Comparison of ENCODE assay signal across 1 cellular context in the genomic region with DNA sequence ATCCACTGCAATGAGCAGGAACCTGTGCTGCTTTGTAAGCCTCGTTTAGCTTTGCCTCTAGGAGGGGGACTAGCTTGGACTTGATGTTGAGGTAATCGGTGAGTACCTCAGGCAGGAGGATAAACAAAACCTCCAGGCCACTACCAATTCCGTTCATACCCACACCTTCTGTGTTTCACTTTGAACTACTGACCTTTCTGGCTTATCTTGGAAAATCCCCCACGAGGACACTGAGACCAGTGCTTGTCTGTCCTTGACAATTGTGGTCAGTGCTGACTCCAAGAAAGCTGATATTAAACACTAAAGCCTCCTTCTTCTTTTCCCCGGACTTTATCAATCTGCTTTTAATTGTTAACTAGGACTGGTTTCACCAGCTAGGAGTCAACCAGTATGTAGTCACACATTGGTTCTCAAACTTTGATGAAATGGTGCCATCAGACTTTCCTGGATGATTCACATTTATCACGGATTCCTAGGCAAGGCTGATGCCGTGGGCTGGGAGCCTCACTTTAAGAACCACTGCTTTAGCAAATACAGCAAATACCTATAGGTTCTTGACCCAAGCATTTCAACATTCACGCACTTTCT.
TF ChIP-seq lines count a peak whose summit lies in the region.

No MANE protein-coding gene starts in this region.

TF ChIP-seq in HepG2, 621 proteins besides CTCF, POLR2A, EP300 and RAD21 (continued from another document and continues in another):
- TF ChIP-seq, protein P1, sequence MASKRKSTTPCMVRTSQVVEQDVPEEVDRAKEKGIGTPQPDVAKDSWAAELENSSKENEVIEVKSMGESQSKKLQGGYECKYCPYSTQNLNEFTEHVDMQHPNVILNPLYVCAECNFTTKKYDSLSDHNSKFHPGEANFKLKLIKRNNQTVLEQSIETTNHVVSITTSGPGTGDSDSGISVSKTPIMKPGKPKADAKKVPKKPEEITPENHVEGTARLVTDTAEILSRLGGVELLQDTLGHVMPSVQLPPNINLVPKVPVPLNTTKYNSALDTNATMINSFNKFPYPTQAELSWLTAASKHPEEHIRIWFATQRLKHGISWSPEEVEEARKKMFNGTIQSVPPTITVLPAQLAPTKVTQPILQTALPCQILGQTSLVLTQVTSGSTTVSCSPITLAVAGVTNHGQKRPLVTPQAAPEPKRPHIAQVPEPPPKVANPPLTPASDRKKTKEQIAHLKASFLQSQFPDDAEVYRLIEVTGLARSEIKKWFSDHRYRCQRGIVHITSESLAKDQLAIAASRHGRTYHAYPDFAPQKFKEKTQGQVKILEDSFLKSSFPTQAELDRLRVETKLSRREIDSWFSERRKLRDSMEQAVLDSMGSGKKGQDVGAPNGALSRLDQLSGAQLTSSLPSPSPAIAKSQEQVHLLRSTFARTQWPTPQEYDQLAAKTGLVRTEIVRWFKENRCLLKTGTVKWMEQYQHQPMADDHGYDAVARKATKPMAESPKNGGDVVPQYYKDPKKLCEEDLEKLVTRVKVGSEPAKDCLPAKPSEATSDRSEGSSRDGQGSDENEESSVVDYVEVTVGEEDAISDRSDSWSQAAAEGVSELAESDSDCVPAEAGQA (IDR thresholded peaks at IDR 0.05; ENCODE audit: low read depth): no peak
- TF ChIP-seq, protein P1 (CRISPR knock-in tag; IDR thresholded peaks at IDR 0.05; ENCODE audit: borderline replicate concordance): no peak
- TF ChIP-seq, protein P2, sequence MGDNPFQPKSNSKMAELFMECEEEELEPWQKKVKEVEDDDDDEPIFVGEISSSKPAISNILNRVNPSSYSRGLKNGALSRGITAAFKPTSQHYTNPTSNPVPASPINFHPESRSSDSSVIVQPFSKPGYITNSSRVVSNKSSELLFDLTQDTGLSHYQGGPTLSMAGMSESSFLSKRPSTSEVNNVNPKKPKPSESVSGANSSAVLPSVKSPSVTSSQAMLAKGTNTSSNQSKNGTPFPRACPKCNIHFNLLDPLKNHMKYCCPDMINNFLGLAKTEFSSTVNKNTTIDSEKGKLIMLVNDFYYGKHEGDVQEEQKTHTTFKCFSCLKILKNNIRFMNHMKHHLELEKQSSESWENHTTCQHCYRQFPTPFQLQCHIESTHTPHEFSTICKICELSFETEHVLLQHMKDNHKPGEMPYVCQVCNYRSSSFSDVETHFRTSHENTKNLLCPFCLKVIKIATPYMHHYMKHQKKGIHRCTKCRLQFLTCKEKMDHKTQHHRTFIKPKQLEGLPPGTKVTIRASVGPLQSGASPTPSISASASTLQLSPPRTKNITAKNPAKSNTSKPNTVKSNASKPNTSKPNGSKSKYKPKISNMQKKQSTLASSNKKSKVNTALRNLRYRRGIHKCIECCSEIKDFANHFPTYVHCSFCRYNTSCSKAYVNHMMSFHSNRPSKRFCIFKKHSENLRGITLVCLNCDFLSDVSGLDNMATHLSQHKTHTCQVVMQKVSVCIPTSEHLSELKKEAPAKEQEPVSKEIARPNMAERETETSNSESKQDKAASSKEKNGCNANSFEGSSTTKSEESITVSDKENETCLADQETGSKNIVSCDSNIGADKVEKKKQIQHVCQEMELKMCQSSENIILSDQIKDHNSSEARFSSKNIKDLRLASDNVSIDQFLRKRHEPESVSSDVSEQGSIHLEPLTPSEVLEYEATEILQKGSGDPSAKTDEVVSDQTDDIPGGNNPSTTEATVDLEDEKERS (CRISPR knock-in tag; IDR thresholded peaks at IDR 0.05): no peak
- TF ChIP-seq HCFC1 (IDR thresholded peaks at IDR 0.05; ENCODE audit: low read depth, low read length): no peak
- TF ChIP-seq SOX13 (IDR thresholded peaks at IDR 0.05): no peak
- TF ChIP-seq SOX13 (CRISPR knock-in tag; conservative IDR thresholded peaks at IDR 0.05 in 1 of 2, IDR thresholded peaks at IDR 0.05 in 1 of 2): peak in 1 of 2 experiments; percentile 77; a peak in 2 of 4 replicates
- TF ChIP-seq, protein P3, sequence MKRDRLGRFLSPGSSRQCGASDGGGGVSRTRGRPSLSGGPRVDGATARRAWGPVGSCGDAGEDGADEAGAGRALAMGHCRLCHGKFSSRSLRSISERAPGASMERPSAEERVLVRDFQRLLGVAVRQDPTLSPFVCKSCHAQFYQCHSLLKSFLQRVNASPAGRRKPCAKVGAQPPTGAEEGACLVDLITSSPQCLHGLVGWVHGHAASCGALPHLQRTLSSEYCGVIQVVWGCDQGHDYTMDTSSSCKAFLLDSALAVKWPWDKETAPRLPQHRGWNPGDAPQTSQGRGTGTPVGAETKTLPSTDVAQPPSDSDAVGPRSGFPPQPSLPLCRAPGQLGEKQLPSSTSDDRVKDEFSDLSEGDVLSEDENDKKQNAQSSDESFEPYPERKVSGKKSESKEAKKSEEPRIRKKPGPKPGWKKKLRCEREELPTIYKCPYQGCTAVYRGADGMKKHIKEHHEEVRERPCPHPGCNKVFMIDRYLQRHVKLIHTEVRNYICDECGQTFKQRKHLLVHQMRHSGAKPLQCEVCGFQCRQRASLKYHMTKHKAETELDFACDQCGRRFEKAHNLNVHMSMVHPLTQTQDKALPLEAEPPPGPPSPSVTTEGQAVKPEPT (CRISPR knock-in tag; IDR thresholded peaks at IDR 0.05; ENCODE audit: low read depth): no peak
- TF ChIP-seq, protein P4, sequence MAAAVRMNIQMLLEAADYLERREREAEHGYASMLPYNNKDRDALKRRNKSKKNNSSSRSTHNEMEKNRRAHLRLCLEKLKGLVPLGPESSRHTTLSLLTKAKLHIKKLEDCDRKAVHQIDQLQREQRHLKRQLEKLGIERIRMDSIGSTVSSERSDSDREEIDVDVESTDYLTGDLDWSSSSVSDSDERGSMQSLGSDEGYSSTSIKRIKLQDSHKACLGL (CRISPR knock-in tag; IDR thresholded peaks at IDR 0.05): no peak
- TF ChIP-seq NFYC (CRISPR knock-in tag; IDR thresholded peaks at IDR 0.05): no peak
- no peak for TF ChIP-seq ZNF274 (CRISPR knock-in tag; IDR thresholded peaks at IDR 0.05)
- TF ChIP-seq HOXD1 (CRISPR knock-in tag; IDR thresholded peaks at IDR 0.05): no peak
- TF ChIP-seq ZNF354B (CRISPR knock-in tag; IDR thresholded peaks at IDR 0.05): no peak
- no peak for TF ChIP-seq XBP1 (CRISPR knock-in tag; IDR thresholded peaks at IDR 0.05)
- TF ChIP-seq, protein P5, sequence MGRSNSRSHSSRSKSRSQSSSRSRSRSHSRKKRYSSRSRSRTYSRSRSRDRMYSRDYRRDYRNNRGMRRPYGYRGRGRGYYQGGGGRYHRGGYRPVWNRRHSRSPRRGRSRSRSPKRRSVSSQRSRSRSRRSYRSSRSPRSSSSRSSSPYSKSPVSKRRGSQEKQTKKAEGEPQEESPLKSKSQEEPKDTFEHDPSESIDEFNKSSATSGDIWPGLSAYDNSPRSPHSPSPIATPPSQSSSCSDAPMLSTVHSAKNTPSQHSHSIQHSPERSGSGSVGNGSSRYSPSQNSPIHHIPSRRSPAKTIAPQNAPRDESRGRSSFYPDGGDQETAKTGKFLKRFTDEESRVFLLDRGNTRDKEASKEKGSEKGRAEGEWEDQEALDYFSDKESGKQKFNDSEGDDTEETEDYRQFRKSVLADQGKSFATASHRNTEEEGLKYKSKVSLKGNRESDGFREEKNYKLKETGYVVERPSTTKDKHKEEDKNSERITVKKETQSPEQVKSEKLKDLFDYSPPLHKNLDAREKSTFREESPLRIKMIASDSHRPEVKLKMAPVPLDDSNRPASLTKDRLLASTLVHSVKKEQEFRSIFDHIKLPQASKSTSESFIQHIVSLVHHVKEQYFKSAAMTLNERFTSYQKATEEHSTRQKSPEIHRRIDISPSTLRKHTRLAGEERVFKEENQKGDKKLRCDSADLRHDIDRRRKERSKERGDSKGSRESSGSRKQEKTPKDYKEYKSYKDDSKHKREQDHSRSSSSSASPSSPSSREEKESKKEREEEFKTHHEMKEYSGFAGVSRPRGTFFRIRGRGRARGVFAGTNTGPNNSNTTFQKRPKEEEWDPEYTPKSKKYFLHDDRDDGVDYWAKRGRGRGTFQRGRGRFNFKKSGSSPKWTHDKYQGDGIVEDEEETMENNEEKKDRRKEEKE (IDR thresholded peaks at IDR 0.05): no peak
- TF ChIP-seq, protein P6, sequence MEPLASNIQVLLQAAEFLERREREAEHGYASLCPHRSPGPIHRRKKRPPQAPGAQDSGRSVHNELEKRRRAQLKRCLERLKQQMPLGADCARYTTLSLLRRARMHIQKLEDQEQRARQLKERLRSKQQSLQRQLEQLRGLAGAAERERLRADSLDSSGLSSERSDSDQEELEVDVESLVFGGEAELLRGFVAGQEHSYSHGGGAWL (CRISPR knock-in tag; IDR thresholded peaks at IDR 0.05): no peak
- TF ChIP-seq, protein P7, sequence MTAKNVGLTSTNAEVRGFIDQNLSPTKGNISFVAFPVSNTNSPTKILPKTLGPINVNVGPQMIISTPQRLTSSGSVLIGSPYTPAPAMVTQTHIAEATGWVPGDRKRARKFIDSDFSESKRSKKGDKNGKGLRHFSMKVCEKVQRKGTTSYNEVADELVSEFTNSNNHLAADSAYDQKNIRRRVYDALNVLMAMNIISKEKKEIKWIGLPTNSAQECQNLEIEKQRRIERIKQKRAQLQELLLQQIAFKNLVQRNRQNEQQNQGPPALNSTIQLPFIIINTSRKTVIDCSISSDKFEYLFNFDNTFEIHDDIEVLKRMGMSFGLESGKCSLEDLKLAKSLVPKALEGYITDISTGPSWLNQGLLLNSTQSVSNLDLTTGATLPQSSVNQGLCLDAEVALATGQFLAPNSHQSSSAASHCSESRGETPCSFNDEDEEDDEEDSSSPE (CRISPR knock-in tag; IDR thresholded peaks at IDR 0.05): no peak
- no peak for TF ChIP-seq SOX6 (IDR thresholded peaks at IDR 0.05)
- peak; percentile 63 for TF ChIP-seq SOX6 (CRISPR knock-in tag; IDR thresholded peaks at IDR 0.05)
- TF ChIP-seq ZNF619 (CRISPR knock-in tag; IDR thresholded peaks at IDR 0.05): no peak
- TF ChIP-seq GPN1 (CRISPR knock-in tag; IDR thresholded peaks at IDR 0.05; ENCODE audit: borderline replicate concordance): no peak
- TF ChIP-seq ZNF260 (CRISPR knock-in tag; IDR thresholded peaks at IDR 0.05; ENCODE audit: borderline replicate concordance, low read depth): no peak
- TF ChIP-seq, protein P8, sequence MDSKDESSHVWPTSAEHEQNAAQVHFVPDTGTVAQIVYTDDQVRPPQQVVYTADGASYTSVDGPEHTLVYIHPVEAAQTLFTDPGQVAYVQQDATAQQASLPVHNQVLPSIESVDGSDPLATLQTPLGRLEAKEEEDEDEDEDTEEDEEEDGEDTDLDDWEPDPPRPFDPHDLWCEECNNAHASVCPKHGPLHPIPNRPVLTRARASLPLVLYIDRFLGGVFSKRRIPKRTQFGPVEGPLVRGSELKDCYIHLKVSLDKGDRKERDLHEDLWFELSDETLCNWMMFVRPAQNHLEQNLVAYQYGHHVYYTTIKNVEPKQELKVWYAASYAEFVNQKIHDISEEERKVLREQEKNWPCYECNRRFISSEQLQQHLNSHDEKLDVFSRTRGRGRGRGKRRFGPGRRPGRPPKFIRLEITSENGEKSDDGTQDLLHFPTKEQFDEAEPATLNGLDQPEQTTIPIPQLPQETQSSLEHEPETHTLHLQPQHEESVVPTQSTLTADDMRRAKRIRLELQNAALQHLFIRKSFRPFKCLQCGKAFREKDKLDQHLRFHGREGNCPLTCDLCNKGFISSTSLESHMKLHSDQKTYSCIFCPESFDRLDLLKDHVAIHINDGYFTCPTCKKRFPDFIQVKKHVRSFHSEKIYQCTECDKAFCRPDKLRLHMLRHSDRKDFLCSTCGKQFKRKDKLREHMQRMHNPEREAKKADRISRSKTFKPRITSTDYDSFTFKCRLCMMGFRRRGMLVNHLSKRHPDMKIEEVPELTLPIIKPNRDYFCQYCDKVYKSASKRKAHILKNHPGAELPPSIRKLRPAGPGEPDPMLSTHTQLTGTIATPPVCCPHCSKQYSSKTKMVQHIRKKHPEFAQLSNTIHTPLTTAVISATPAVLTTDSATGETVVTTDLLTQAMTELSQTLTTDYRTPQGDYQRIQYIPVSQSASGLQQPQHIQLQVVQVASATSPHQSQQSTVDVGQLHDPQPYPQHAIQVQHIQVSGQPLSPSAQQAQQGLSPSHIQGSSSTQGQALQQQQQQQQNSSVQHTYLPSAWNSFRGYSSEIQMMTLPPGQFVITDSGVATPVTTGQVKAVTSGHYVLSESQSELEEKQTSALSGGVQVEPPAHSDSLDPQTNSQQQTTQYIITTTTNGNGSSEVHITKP (CRISPR knock-in tag; IDR thresholded peaks at IDR 0.05; ENCODE audit: low read depth): no peak
- TF ChIP-seq, protein P9, sequence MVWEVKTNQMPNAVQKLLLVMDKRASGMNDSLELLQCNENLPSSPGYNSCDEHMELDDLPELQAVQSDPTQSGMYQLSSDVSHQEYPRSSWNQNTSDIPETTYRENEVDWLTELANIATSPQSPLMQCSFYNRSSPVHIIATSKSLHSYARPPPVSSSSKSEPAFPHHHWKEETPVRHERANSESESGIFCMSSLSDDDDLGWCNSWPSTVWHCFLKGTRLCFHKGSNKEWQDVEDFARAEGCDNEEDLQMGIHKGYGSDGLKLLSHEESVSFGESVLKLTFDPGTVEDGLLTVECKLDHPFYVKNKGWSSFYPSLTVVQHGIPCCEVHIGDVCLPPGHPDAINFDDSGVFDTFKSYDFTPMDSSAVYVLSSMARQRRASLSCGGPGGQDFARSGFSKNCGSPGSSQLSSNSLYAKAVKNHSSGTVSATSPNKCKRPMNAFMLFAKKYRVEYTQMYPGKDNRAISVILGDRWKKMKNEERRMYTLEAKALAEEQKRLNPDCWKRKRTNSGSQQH (CRISPR knock-in tag; IDR thresholded peaks at IDR 0.05; ENCODE audit: low read depth): no peak
- no peak for TF ChIP-seq ZNF136 (CRISPR knock-in tag; IDR thresholded peaks at IDR 0.05; ENCODE audit: low read depth)
- TF ChIP-seq, protein P10, sequence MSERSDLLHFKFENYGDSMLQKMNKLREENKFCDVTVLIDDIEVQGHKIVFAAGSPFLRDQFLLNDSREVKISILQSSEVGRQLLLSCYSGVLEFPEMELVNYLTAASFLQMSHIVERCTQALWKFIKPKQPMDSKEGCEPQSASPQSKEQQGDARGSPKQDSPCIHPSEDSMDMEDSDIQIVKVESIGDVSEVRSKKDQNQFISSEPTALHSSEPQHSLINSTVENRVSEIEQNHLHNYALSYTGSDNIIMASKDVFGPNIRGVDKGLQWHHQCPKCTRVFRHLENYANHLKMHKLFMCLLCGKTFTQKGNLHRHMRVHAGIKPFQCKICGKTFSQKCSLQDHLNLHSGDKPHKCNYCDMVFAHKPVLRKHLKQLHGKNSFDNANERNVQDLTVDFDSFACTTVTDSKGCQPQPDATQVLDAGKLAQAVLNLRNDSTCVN (CRISPR knock-in tag; IDR thresholded peaks at IDR 0.05; ENCODE audit: borderline replicate concordance): no peak
- TF ChIP-seq ETV6 (CRISPR knock-in tag; conservative IDR thresholded peaks at IDR 0.05): no peak
- TF ChIP-seq ZNF772 (CRISPR knock-in tag; IDR thresholded peaks at IDR 0.05): no peak
- no peak for TF ChIP-seq ZNF160 (CRISPR knock-in tag; IDR thresholded peaks at IDR 0.05)
- TF ChIP-seq MEIS1 (CRISPR knock-in tag; IDR thresholded peaks at IDR 0.05; ENCODE audit: borderline replicate concordance): no peak
- no peak for TF ChIP-seq ESRRA (CRISPR knock-in tag; IDR thresholded peaks at IDR 0.05; ENCODE audit: low read depth)
- no peak for TF ChIP-seq SP4 (CRISPR knock-in tag; IDR thresholded peaks at IDR 0.05)
- peak; percentile 74 for TF ChIP-seq BCL6 (CRISPR knock-in tag; IDR thresholded peaks at IDR 0.05)
